8 cellular contexts compared by ENCODE assay signal in genomic region chr17:12952012-12952411, GRCh38.
"Had no signal": no experiment of that assay in that cellular context is flagged by ENCODE, and none has a peak within 500 bp of the region (broad histone marks: within the 10 kb centered on the region; RNA-seq: fewer than 3 reads in every experiment).

No MANE protein-coding gene starts in this region.

- H3K27ac ChIP-seq: GM23248, HL-60 had no signal

- DNase-seq: GM23248, GOT3, H7, HFFc6 had no signal

- H3K4me3 ChIP-seq: GM23248, HAP-1 had no signal

- H3K9me3 ChIP-seq: HAP-1 had no signal

- H2AFZ ChIP-seq: GM23248 had no signal

- H3K4me1 ChIP-seq: HAP-1 had no signal

- ATAC-seq: HCT116, HepG2 had no signal

- H3K9ac ChIP-seq: GM23248 had no signal

- H3K36me3 ChIP-seq: HAP-1 had no signal
